23 cellular contexts compared by ENCODE assay signal in the genomic region with DNA sequence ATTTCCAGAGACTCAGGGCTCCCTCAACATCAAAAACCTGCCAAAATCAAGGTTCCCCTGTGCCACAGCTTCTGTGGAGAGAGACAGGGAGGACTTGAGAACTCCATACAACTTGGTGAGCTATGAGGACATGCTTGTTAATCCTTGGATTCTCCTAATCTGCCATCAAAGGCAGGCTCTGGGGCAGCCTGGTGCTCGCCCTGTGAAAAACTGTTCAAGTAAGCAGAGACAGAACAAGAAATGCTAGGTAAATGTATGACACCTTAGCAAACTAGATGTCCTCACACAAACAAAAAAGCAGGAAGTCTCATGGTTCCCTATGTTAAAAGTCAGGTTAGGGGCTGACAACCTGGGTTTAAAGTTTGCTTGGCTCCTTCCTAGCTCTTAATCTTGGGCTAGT.
"Had no signal": no experiment of that assay in that cellular context is flagged by ENCODE, and none has a peak within 500 bp of the region (broad histone marks: within the 10 kb centered on the region; RNA-seq: fewer than 3 reads in every experiment).

No MANE protein-coding gene starts in this region.

- H3K4me1 Mint-ChIP-seq: activated naive CD8-positive, alpha-beta T cell treated with anti-CD3 and anti-CD28 coated beads for 36 hours had no signal

- H3K36me3 Mint-ChIP-seq: activated CD4-positive, alpha-beta memory T cell treated with anti-CD3 and anti-CD28 coated beads for 36 hours; activated naive CD8-positive, alpha-beta T cell treated with anti-CD3 and anti-CD28 coated beads for 36 hours; T-cell had no signal

- H3K27ac Mint-ChIP-seq: activated CD4-positive, alpha-beta memory T cell treated with anti-CD3 and anti-CD28 coated beads for 36 hours; activated CD4-positive, alpha-beta T cell treated with anti-CD3 and anti-CD28 coated beads, Interleukin-2, amount 10 ng/mL, durations not matched to agents 7 days and 5 days; activated naive CD4-positive, alpha-beta T cell treated with anti-CD3 and anti-CD28 coated beads for 36 hours; activated naive CD8-positive, alpha-beta T cell treated with anti-CD3 and anti-CD28 coated beads for 36 hours; activated T-helper 17 cell treated with anti-CD3 and anti-CD28 coated beads, Interleukin-2, amount 50 U/mL, for 72 hours; T-cell had no signal

- H3K27me3 Mint-ChIP-seq: activated CD4-positive, alpha-beta memory T cell treated with anti-CD3 and anti-CD28 coated beads for 36 hours; activated CD4-positive, alpha-beta T cell treated with anti-CD3 and anti-CD28 coated beads, Interleukin-2, amount 10 ng/mL, durations not matched to agents 7 days and 5 days; activated naive CD8-positive, alpha-beta T cell treated with anti-CD3 and anti-CD28 coated beads for 36 hours; activated T-helper 17 cell treated with anti-CD3 and anti-CD28 coated beads, Interleukin-2, amount 50 U/mL, for 72 hours; T-cell had no signal

- H3K27ac ChIP-seq: SK-N-MC had no signal

- H3K4me3 Mint-ChIP-seq: activated CD4-positive, alpha-beta memory T cell treated with anti-CD3 and anti-CD28 coated beads for 36 hours; activated CD4-positive, alpha-beta T cell treated with anti-CD3 and anti-CD28 coated beads, Interleukin-2, amount 10 ng/mL, durations not matched to agents 7 days and 5 days; activated naive CD4-positive, alpha-beta T cell treated with anti-CD3 and anti-CD28 coated beads for 36 hours; activated naive CD8-positive, alpha-beta T cell treated with anti-CD3 and anti-CD28 coated beads for 36 hours; activated T-helper 17 cell treated with anti-CD3 and anti-CD28 coated beads, Interleukin-2, amount 50 U/mL, for 72 hours; T-cell had no signal

- FAIRE-seq: TTC549 had no signal

- H3K9me3 Mint-ChIP-seq: activated CD4-positive, alpha-beta memory T cell treated with anti-CD3 and anti-CD28 coated beads for 36 hours; activated CD4-positive, alpha-beta T cell treated with anti-CD3 and anti-CD28 coated beads, Interleukin-2, amount 10 ng/mL, durations not matched to agents 7 days and 5 days; activated naive CD4-positive, alpha-beta T cell treated with anti-CD3 and anti-CD28 coated beads for 36 hours; activated naive CD8-positive, alpha-beta T cell treated with anti-CD3 and anti-CD28 coated beads for 36 hours; activated T-helper 17 cell treated with anti-CD3 and anti-CD28 coated beads, Interleukin-2, amount 50 U/mL, for 72 hours; T-cell had no signal

- DNase-seq: activated CD4-positive, alpha-beta memory T cell treated with anti-CD3 and anti-CD28 coated beads for 36 hours; activated CD4-positive, alpha-beta T cell treated with anti-CD3 and anti-CD28 coated beads, Interleukin-2, amount 10 ng/mL, durations not matched to agents 7 days and 5 days; activated CD4-positive, CD25-positive, alpha-beta regulatory T cell; activated CD8-positive, alpha-beta memory T cell treated with anti-CD3 and anti-CD28 coated beads for 24 hours; activated gamma-delta T cell; activated naive CD4-positive, alpha-beta T cell treated with anti-CD3 and anti-CD28 coated beads for 36 hours; activated naive CD8-positive, alpha-beta T cell treated with anti-CD3 and anti-CD28 coated beads for 36 hours; activated T-cell treated with anti-CD3 and anti-CD28 coated beads, Interleukin-2, amount 50 U/mL, for 48 hours; cerebellar nuclear complex; Karpas-422; MM.1S; NCI-H1105 treated with DMSO at 0.1 percent for 48 hours; NCI-H146; NCI-H187 treated with DMSO at 0.1 percent for 48 hours; NCI-H2081 treated with DMSO at 0.1 percent for 48 hours; NCI-H446; NCI-H524; T-cell; T-helper 2 cell; T1000 had no signal

- H3K4me3 ChIP-seq: SK-N-MC had no signal
